ENCODE assay signal across 15 cellular contexts in the genomic region with DNA sequence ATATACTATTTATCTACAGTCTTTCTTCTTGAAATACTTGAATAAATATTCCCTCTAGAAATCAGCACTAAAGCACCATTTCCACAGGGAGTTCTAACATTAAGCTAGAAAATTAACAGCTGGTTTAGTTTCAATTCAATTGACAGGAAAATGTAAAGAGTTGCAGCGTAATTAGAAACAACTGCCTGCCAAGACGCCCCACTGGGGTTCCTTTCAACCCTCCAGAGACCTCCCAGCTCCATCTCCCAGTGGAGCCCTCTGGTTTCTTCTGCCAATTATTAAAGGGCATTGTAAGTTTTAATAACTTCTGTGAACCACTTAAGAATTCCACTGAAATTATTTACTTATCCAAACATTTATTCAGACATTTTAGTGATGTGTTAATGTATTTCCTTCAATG. TPM values are rescaled to one million over a fixed set of nuclear protein-coding genes. Genes with fewer than 3 reads are reported as not detected.
DNase-seq lines count a peak whose midpoint lies in the region; ATAC-seq and TF ChIP-seq lines count a peak whose summit lies in the region.
"Had no signal": no experiment of that assay in that cellular context is flagged by ENCODE, and none has a peak within 500 bp of the region (broad histone marks: within the 10 kb centered on the region; RNA-seq: fewer than 3 reads in every experiment).

No MANE protein-coding gene starts in this region.

- in situ Hi-C loops in GM23248 (cut with MboI), result no loop called here

- H3K9ac ChIP-seq in GM23248, result no peak overlapping the region
- H3K9ac ChIP-seq in Loucy (ENCODE audit: low read depth, low read length, poor library complexity, severe bottlenecking), result no peak overlapping the region
- no peak overlapping the region for H3K9ac ChIP-seq in neural progenitor cell

- ATAC-seq in HG03139 (IDR thresholded peaks at IDR 0.05; ENCODE audit: unreplicated experiment), result no peak
- ATAC-seq: HCT116 had no signal

- WGBS in GM23248 (ENCODE audit: low coverage in 1 of 2, low lambda C conversion rate in 2 of 2, missing lambda C conversion rate in 2 of 2), 2 experiments, result 21 to 27% methylated on average over 2 of the region's 2 CpGs

- H3K79me2 ChIP-seq in GM23248 (ENCODE audit: insufficient read depth) (no peaks in the 10 kb centered on the region), Loucy (ENCODE audit: insufficient read depth, low read length) (no peaks in the 10 kb centered on the region), neural progenitor cell (ENCODE audit: low read depth) (no peaks in the 10 kb centered on the region)

- H2AFZ ChIP-seq in GM23248, result peak overlapping the region; percentile 19; the same call in 1 of the 2 replicates
- H2AFZ ChIP-seq in Loucy (ENCODE audit: low read length), result peak overlapping the region; percentile 11; the same call in 1 of the 2 replicates
- no peak overlapping the region for H2AFZ ChIP-seq in neural progenitor cell (replicated peaks)

- H3K4me1 Mint-ChIP-seq in neural progenitor cell, result peaks cover 12% of the 10 kb centered on the region

- H3K27ac ChIP-seq in GM23248, result no peak overlapping the region
- no peak overlapping the region for H3K27ac ChIP-seq in neural progenitor cell
- H3K27ac ChIP-seq: 22Rv1 had no signal

- H3K27me3 Mint-ChIP-seq in neural progenitor cell (ENCODE audit: insufficient read depth, low read depth), result peaks cover 35% of the 10 kb centered on the region

- H3K9me3 ChIP-seq in GM23248 (ENCODE audit: low read depth) (no peaks in the 10 kb centered on the region), Loucy (ENCODE audit: insufficient read depth, low read depth, low read length) (no peaks in the 10 kb centered on the region), neural progenitor cell (ENCODE audit: low read depth) (no peaks in the 10 kb centered on the region)

- H3K4me3 ChIP-seq in GM23248 (no peak overlapping the region), Loucy (ENCODE audit: low read length, poor library complexity, severe bottlenecking) (no peak overlapping the region), neural progenitor cell (no peak overlapping the region)

- H3K4me3 Mint-ChIP-seq in neural progenitor cell, result no peak overlapping the region
- H3K4me3 Mint-ChIP-seq: CD4-positive, alpha-beta T cell had no signal

- H3K4me1 ChIP-seq in GM23248 (ENCODE audit: insufficient read depth) (peaks cover 5% of the 10 kb centered on the region), Loucy (ENCODE audit: insufficient read depth, low read length, poor library complexity, severe bottlenecking) (no peaks in the 10 kb centered on the region), neural progenitor cell (peaks cover 18% of the 10 kb centered on the region)

- no peaks in the 10 kb centered on the region for H4K20me1 ChIP-seq in GM23248 (ENCODE audit: insufficient read depth)
- no peaks in the 10 kb centered on the region for H4K20me1 ChIP-seq in Loucy (ENCODE audit: insufficient read depth, low read length, poor library complexity, severe bottlenecking)
- peaks cover 5% of the 10 kb centered on the region for H4K20me1 ChIP-seq in neural progenitor cell (ENCODE audit: low read depth)

- peaks cover 2% of the 10 kb centered on the region for H3K9me3 Mint-ChIP-seq in neural progenitor cell
- H3K9me3 Mint-ChIP-seq: CD4-positive, alpha-beta T cell had no signal

- no peak overlapping the region for H3K4me2 ChIP-seq in GM23248 (ENCODE audit: unreplicated experiment)
- no peak overlapping the region for H3K4me2 ChIP-seq in Loucy (ENCODE audit: low read depth, low read length, poor library complexity, severe bottlenecking)
- H3K4me2 ChIP-seq in neural progenitor cell, result no peak overlapping the region

- H3K27ac Mint-ChIP-seq in neural progenitor cell, result no peak overlapping the region
- H3K27ac Mint-ChIP-seq: CD4-positive, alpha-beta T cell had no signal

- no peaks in the 10 kb centered on the region for H3K36me3 Mint-ChIP-seq in neural progenitor cell

- DNase-seq in DMS 273 (lab: John Stamatoyannopoulos, UW; ENCODE audit: unreplicated experiment) (peak; percentile 3), DMS 273 treated with DMSO at 0.1 percent for 48 hours (lab: John Stamatoyannopoulos, UW) (no peak), GM23248 (no peak), neural progenitor cell (ENCODE audit: low spot score) (peak; percentile 55)
- DNase-seq in activated CD4-positive, alpha-beta T cell treated with anti-CD3 and anti-CD28 coated beads for 1 hour, result no peak
- DNase-seq in NK-92 treated with Interleukin-12 subunit alpha and Interleukin-12 subunit beta, amount 100 ng/mL, for 24 hours (lab: John Stamatoyannopoulos, UW), result no peak
- DNase-seq: AML-193; C1 segment of cervical spinal cord; CD4-positive, alpha-beta T cell; DND-41; IMR-90 had no signal

- no peaks in the 10 kb centered on the region for H3K36me3 ChIP-seq in GM23248 (ENCODE audit: low read depth)
- H3K36me3 ChIP-seq in Loucy (ENCODE audit: insufficient read depth, low read length), result no peaks in the 10 kb centered on the region
- no peaks in the 10 kb centered on the region for H3K36me3 ChIP-seq in neural progenitor cell

- no peaks in the 10 kb centered on the region for H3K9me2 ChIP-seq in GM23248 (ENCODE audit: insufficient read depth)
- no peaks in the 10 kb centered on the region for H3K9me2 ChIP-seq in Loucy (replicated peaks; ENCODE audit: low read depth, low read length)

- no peak for TF ChIP-seq CTCF in Loucy (conservative IDR thresholded peaks at IDR 0.05; ENCODE audit: low read length)
- no peak for TF ChIP-seq CTCF in neural progenitor cell (IDR thresholded peaks at IDR 0.05)

- 0 out of 2 replicates have a peak, but pooled peaks cover 3% of the 10 kb centered on the region for H3K27me3 ChIP-seq in GM23248 (replicated peaks; ENCODE audit: insufficient read depth)
- no peaks in the 10 kb centered on the region for H3K27me3 ChIP-seq in Loucy (ENCODE audit: insufficient read depth, low read length, poor library complexity, severe bottlenecking)
- peaks cover 52% of the 10 kb centered on the region for H3K27me3 ChIP-seq in neural progenitor cell

- H3F3A ChIP-seq in GM23248 (ENCODE audit: insufficient read depth) (peaks cover 9% of the 10 kb centered on the region; the same call in 1 of the 2 replicates), Loucy (ENCODE audit: low read depth) (no peaks in the 10 kb centered on the region), neural progenitor cell (ENCODE audit: low read depth) (peaks cover 35% of the 10 kb centered on the region)

RNA-seq across cellular contexts. Expression of gene GJA3, which starts 4.1 kb away (rescaled TPM):
- 5.5 and 5.8 TPM in 2 replicates for total RNA-seq in GM23248 (2014; rRNA removed; shearing (Covaris generic))
- polyA plus RNA-seq in GM23248 (2016; fragmentation: Nextera tagmentation; extraction: Ambion mirVana), result 1.9 and 2.1 TPM in 2 replicates
- 0.17 and 0.53 TPM in 2 replicates for total RNA-seq in neural progenitor cell (ENCODE audit: low replicate concordance)
- total RNA-seq: CD4-positive, alpha-beta T cell had no signal

RNA-seq across cellular contexts. Expression of gene GJB2, which starts 36.0 kb away (rescaled TPM):
- 0.11 and 0.25 TPM in 2 replicates for total RNA-seq in GM23248 (2014; rRNA removed; shearing (Covaris generic))
- polyA plus RNA-seq in GM23248 (2016; fragmentation: Nextera tagmentation; extraction: Ambion mirVana), result 0.16 and 0.20 TPM in 2 replicates
- not detected in 2 replicates for total RNA-seq in neural progenitor cell (ENCODE audit: low replicate concordance)

Comparison
In these comparisons a context has a peak if more than half of its experiments do, and no peak if none do; other contexts are left out.
1. DNase-seq: peak in DMS 273 (single experiment) and neural progenitor cell (single experiment); none in DMS 273 treated with DMSO at 0.1 percent for 48 hours (single experiment), GM23248 (single experiment), activated CD4-positive, alpha-beta T cell treated with anti-CD3 and anti-CD28 coated beads for 1 hour (single experiment) and NK-92 treated with Interleukin-12 subunit alpha and Interleukin-12 subunit beta, amount 100 ng/mL, for 24 hours (single experiment).